Comparison of ENCODE assay signal across 9 cellular contexts in genomic region chr7:38796636-38797501, GRCh38.
DNase-seq lines count a peak whose midpoint lies in the region; ATAC-seq and TF ChIP-seq lines count a peak whose summit lies in the region.
"Had no signal": no experiment of that assay in that cellular context is flagged by ENCODE, and none has a peak within 500 bp of the region (broad histone marks: within the 10 kb centered on the region; RNA-seq: fewer than 3 reads in every experiment).

No MANE protein-coding gene starts in this region.

- H3K9me3 ChIP-seq in CD8-positive, alpha-beta T cell (ENCODE audit: low read length): no peaks in the 10 kb centered on the region
- no peaks in the 10 kb centered on the region for H3K9me3 ChIP-seq in ovary

- H3K27ac ChIP-seq in CD8-positive, alpha-beta T cell (ENCODE audit: low read depth, low read length): no peak overlapping the region
- no peak overlapping the region for H3K27ac ChIP-seq in ovary

- no peak for ATAC-seq in CD8-positive, alpha-beta T cell
- no peak for ATAC-seq in GM21360 (IDR thresholded peaks at IDR 0.05; ENCODE audit: unreplicated experiment)
- no peak for ATAC-seq in HG03378 (IDR thresholded peaks at IDR 0.05; ENCODE audit: unreplicated experiment)
- ATAC-seq: stimulated activated effector memory CD8-positive, alpha-beta T cell treated with anti-CD3 and anti-CD28 coated beads, Interleukin-12 subunit alpha, Interleukin-12 subunit beta, amount 100 ng/mL, for 72 hours had no signal

- H3K27me3 ChIP-seq in CD8-positive, alpha-beta T cell (ENCODE audit: insufficient read depth, low read length): no peaks in the 10 kb centered on the region
- no peaks in the 10 kb centered on the region for H3K27me3 ChIP-seq in ovary

- no peaks in the 10 kb centered on the region for H3K36me3 ChIP-seq in CD8-positive, alpha-beta T cell (ENCODE audit: insufficient read depth, low read length)
- H3K36me3 ChIP-seq in ovary: no peaks in the 10 kb centered on the region

- WGBS in ovary, 3 donors: 24 to 28% (median 25%) methylated on average over 8 of the region's 8 CpGs

- no peak for TF ChIP-seq POLR2A in ovary (IDR thresholded peaks at IDR 0.05)

- POLR2A ChIA-PET in CD8-positive, alpha-beta T cell (lab: Charles Lee): no interaction called here

- peaks cover 44% of the 10 kb centered on the region for H3K36me3 Mint-ChIP-seq in CD8-positive, alpha-beta T cell

- H3K27me3 Mint-ChIP-seq in CD8-positive, alpha-beta T cell (ENCODE audit: low read depth): no peaks in the 10 kb centered on the region

- no peaks in the 10 kb centered on the region for H3K9me3 Mint-ChIP-seq in CD8-positive, alpha-beta T cell
- H3K9me3 Mint-ChIP-seq: stimulated activated effector memory CD8-positive, alpha-beta T cell treated with anti-CD3 and anti-CD28 coated beads, Interleukin-12 subunit alpha, Interleukin-12 subunit beta, amount 100 ng/mL, for 72 hours had no signal

- peak; percentile 4 to 53 (median 34) for DNase-seq in CD8-positive, alpha-beta T cell
- peak; percentile 43 for DNase-seq in HCEC 1CT
- peak; percentile 67 for DNase-seq in NCI-H69 (lab: John Stamatoyannopoulos, UW)
- peak; percentile 34 for DNase-seq in activated T-cell treated with anti-CD3 and anti-CD28 coated beads for 1 hour (ENCODE audit: low read depth)
- peak; percentile 74 for DNase-seq in fibroblast of mammary gland (ENCODE audit: low read depth)
- DNase-seq in ovary: peak; percentile 9 to 52 (median 40)

- no peak for TF ChIP-seq EP300 in ovary (IDR thresholded peaks at IDR 0.05)

- CTCF ChIA-PET in CD8-positive, alpha-beta T cell (lab: Charles Lee): interaction anchor here (0.6 to 2.2 kb wide), 14 partner anchors 8 to 671 kb away, joined by 3 to 6 read pairs (median 3); no protein-coding TSS in a partner anchor

- H3K4me3 Mint-ChIP-seq in CD8-positive, alpha-beta T cell: no peak overlapping the region
- H3K4me3 Mint-ChIP-seq: stimulated activated effector memory CD8-positive, alpha-beta T cell treated with anti-CD3 and anti-CD28 coated beads, Interleukin-12 subunit alpha, Interleukin-12 subunit beta, amount 100 ng/mL, for 72 hours had no signal

- intact Hi-C loops in CD8-positive, alpha-beta T cell (cut with DNase I, micrococcal nuclease): loop anchor here (1.0 kb wide), 2 partner anchors 668 to 723 kb away; no protein-coding TSS in a partner anchor
- intact Hi-C loops in ovary (cut with DNase I): loop anchor here in 3 of 4 donors (5.0 to 10.0 kb wide), 5 partner anchors 68 to 720 kb away; no protein-coding TSS in a partner anchor

- H3K4me1 Mint-ChIP-seq in CD8-positive, alpha-beta T cell (ENCODE audit: low read depth): no peaks in the 10 kb centered on the region
- H3K4me1 Mint-ChIP-seq: stimulated activated effector memory CD8-positive, alpha-beta T cell treated with anti-CD3 and anti-CD28 coated beads, Interleukin-12 subunit alpha, Interleukin-12 subunit beta, amount 100 ng/mL, for 72 hours had no signal

- H3K4me1 ChIP-seq in CD8-positive, alpha-beta T cell (ENCODE audit: insufficient read depth, low read length): no peaks in the 10 kb centered on the region
- no peaks in the 10 kb centered on the region for H3K4me1 ChIP-seq in ovary (ENCODE audit: insufficient read depth)

- peak; percentile 90 for TF ChIP-seq CTCF in CD8-positive, alpha-beta T cell (IDR thresholded peaks at IDR 0.05)
- peak; percentile 77 for TF ChIP-seq CTCF in fibroblast of mammary gland (conservative IDR thresholded peaks at IDR 0.05; ENCODE audit: control insufficient read depth, insufficient read depth, low read depth, low read length)
- TF ChIP-seq CTCF in ovary (IDR thresholded peaks at IDR 0.05): peak; percentile 52 to 75 (median 66)

- no peak overlapping the region for H3K4me3 ChIP-seq in CD8-positive, alpha-beta T cell (ENCODE audit: low read depth, low read length)
- H3K4me3 ChIP-seq in fibroblast of mammary gland (ENCODE audit: control insufficient read depth, low read depth, low read length) (no peak overlapping the region), ovary (no peak overlapping the region)

- H3K27ac Mint-ChIP-seq in CD8-positive, alpha-beta T cell: no peak overlapping the region
- H3K27ac Mint-ChIP-seq: stimulated activated effector memory CD8-positive, alpha-beta T cell treated with anti-CD3 and anti-CD28 coated beads, Interleukin-12 subunit alpha, Interleukin-12 subunit beta, amount 100 ng/mL, for 72 hours had no signal
